Comparison of ENCODE assay signal across 14 cellular contexts in genomic region chr1:30740952-30741894, GRCh38. TPM values are rescaled to one million over a fixed set of nuclear protein-coding genes. Genes with fewer than 3 reads are reported as not detected.
DNase-seq lines count a peak whose midpoint lies in the region; ATAC-seq, FAIRE-seq and TF ChIP-seq lines count a peak whose summit lies in the region.
"Had no signal": no experiment of that assay in that cellular context is flagged by ENCODE, and none has a peak within 500 bp of the region (broad histone marks: within the 10 kb centered on the region; RNA-seq: fewer than 3 reads in every experiment).

No MANE protein-coding gene starts in this region.

- H3K79me2 ChIP-seq in H1 (ENCODE audit: control insufficient read depth in 1 of 2, insufficient read depth in 2 of 2, low read length in 2 of 2) = no peaks in the 10 kb centered on the region

- TF ChIP-seq CTCF in H1 (IDR thresholded peaks at IDR 0.05; ENCODE audit: control extremely low read depth in 1 of 3, insufficient read depth in 1 of 3, low read depth in 1 of 3, low read length in 3 of 3) (no peak), A673 (conservative IDR thresholded peaks at IDR 0.05; ENCODE audit: low read depth, low read length) (no peak)

- peak overlapping the region; percentile 86 for H4K91ac ChIP-seq in H1 (replicated peaks; ENCODE audit: insufficient read length, low read length)

- no peaks in the 10 kb centered on the region for H3K23me2 ChIP-seq in H1 (ENCODE audit: low read depth, low read length)

- H2BK20ac ChIP-seq in H1 (ENCODE audit: low read length) = no peak overlapping the region

- no peak for DNase-seq in stimulated activated naive CD8-positive, alpha-beta T cell treated with anti-CD3 and anti-CD28 coated beads, Interleukin-15, Interleukin-2, amounts not matched to agents 100 U/mL and 50 U/mL, for 24 hours
- peak; percentile 43 for DNase-seq in RPMI7951 (ENCODE audit: low read depth)
- no peak for DNase-seq in H1 (ENCODE audit: low read depth in 1 of 2, low spot score in 2 of 2)
- no peak for DNase-seq in A673 (ENCODE audit: low spot score)
- DNase-seq in nucleus accumbens (lab: John Stamatoyannopoulos, UW) = no peak
- DNase-seq: amygdala, DMS 273 treated with DMSO at 0.1 percent for 48 hours, midbrain, NCI-H187 treated with DMSO at 0.1 percent for 48 hours, tibial artery had no signal

- ATAC-seq in stimulated activated naive CD8-positive, alpha-beta T cell treated with anti-CD3 and anti-CD28 coated beads, Interleukin-15, Interleukin-2, amounts not matched to agents 100 U/mL and 50 U/mL, for 24 hours = no peak
- ATAC-seq in HG02885 (IDR thresholded peaks at IDR 0.05; ENCODE audit: poor library complexity, unreplicated experiment) = no peak
- no peak for ATAC-seq in GM21528 (IDR thresholded peaks at IDR 0.05; ENCODE audit: low FRiP score, unreplicated experiment)

- H3K9me3 ChIP-seq in H1 (ENCODE audit: insufficient read depth in 2 of 2, low read depth in 1 of 2, low read length in 1 of 2) = no peaks in the 10 kb centered on the region
- no peaks in the 10 kb centered on the region for H3K9me3 ChIP-seq in A673 (ENCODE audit: low read depth, low read length, poor library complexity, severe bottlenecking)
- H3K9me3 ChIP-seq: tibial artery had no signal

- H3K4ac ChIP-seq in H1 (replicated peaks; ENCODE audit: insufficient read length, low read depth, low read length) = no peak overlapping the region

- no peak overlapping the region for H2BK120ac ChIP-seq in H1 (replicated peaks; ENCODE audit: low read depth, low read length)

- FAIRE-seq in H1 (lab: Jason Lieb, UNC) = no peak

- peak overlapping the region; percentile 28 for H3K4me3 Mint-ChIP-seq in stimulated activated naive CD8-positive, alpha-beta T cell treated with anti-CD3 and anti-CD28 coated beads, Interleukin-15, Interleukin-2, amounts not matched to agents 100 ng/mL and 50 ng/mL, for 24 hours

- H3K79me1 ChIP-seq in H1 (ENCODE audit: low read depth, low read length) = no peaks in the 10 kb centered on the region

- peak overlapping the region; percentile 12 for H3K56ac ChIP-seq in H1 (replicated peaks; ENCODE audit: insufficient read length, low read depth, low read length)

- no peaks in the 10 kb centered on the region for H3K27me3 Mint-ChIP-seq in stimulated activated naive CD8-positive, alpha-beta T cell treated with anti-CD3 and anti-CD28 coated beads, Interleukin-15, Interleukin-2, amounts not matched to agents 100 ng/mL and 50 ng/mL, for 24 hours

- no peaks in the 10 kb centered on the region for H3K27me3 ChIP-seq in H1 (replicated peaks in 1 of 4; ENCODE audit: control insufficient read depth in 3 of 4, extremely low read depth in 1 of 4, insufficient read depth in 3 of 4, low read length in 3 of 4)
- no peaks in the 10 kb centered on the region for H3K27me3 ChIP-seq in A673 (replicated peaks; ENCODE audit: insufficient read depth, low read depth, low read length, poor library complexity)

- 0 out of 2 replicates have a peak overlapping the region, but pooled peaks have one; percentile 20 for H2BK5ac ChIP-seq in H1 (ENCODE audit: low read depth, low read length)

- H3K4me3 ChIP-seq in H1 (ENCODE audit: extremely low read depth in 1 of 4, insufficient read depth in 2 of 4, low read depth in 3 of 4, low read length in 4 of 4) = no peak overlapping the region
- no peak overlapping the region for H3K4me3 ChIP-seq in A673 (ENCODE audit: low read depth, low read length, poor library complexity, severe bottlenecking)
- H3K4me3 ChIP-seq: tibial artery had no signal

- H3K27ac ChIP-seq in H1 (ENCODE audit: low read depth, low read length) (no peak overlapping the region), A673 (ENCODE audit: low read depth, low read length, poor library complexity, severe bottlenecking) (no peak overlapping the region)
- H3K27ac ChIP-seq: tibial artery had no signal

- H3K9ac ChIP-seq in H1 (replicated peaks in 1 of 4; ENCODE audit: extremely low read depth in 1 of 4, low read depth in 3 of 4, low read length in 3 of 4) = no peak overlapping the region

- H4K5ac ChIP-seq in H1 (ENCODE audit: insufficient read length, low read depth, low read length) = no peak overlapping the region

- H2BK15ac ChIP-seq in H1 (ENCODE audit: low read length) = no peak overlapping the region

- peaks cover 72% of the 10 kb centered on the region for H3K36me3 Mint-ChIP-seq in stimulated activated naive CD8-positive, alpha-beta T cell treated with anti-CD3 and anti-CD28 coated beads, Interleukin-15, Interleukin-2, amounts not matched to agents 100 ng/mL and 50 ng/mL, for 24 hours (ENCODE audit: low read depth)

- peak overlapping the region; percentile 81; the same call in 1 of the 2 replicates for H2BK12ac ChIP-seq in H1 (ENCODE audit: low read depth, low read length)

- TF ChIP-seq RAD21 in H1 (IDR thresholded peaks at IDR 0.05 in 1 of 2, conservative IDR thresholded peaks at IDR 0.05 in 1 of 2; ENCODE audit: low read depth in 2 of 2, low read length in 2 of 2) = no peak

- 82% methylated on average over 16 of the region's 17 CpGs; no CpG with 5 or more reads in 1 of the 2 experiments for WGBS in H1 (ENCODE audit: extremely low coverage in 1 of 2, insufficient coverage in 1 of 2, insufficient read length in 1 of 2, insufficient replicate concordance in 2 of 2, low coverage in 1 of 2, low lambda C conversion rate in 2 of 2, missing lambda C conversion rate in 1 of 2), 2 experiments

- H3K4me1 ChIP-seq in H1 (replicated peaks in 1 of 4; ENCODE audit: control insufficient read depth in 3 of 4, insufficient read depth in 4 of 4, low read length in 3 of 4) (peaks cover 0 to 5% (median 0%) of the 10 kb centered on the region in 4 experiments; a peak in 2 of 7 replicates), A673 (ENCODE audit: insufficient read depth, low read length, poor library complexity, severe bottlenecking) (no peaks in the 10 kb centered on the region)
- H3K4me1 ChIP-seq: tibial artery had no signal

- no peaks in the 10 kb centered on the region for H4K20me1 ChIP-seq in H1 (replicated peaks in 1 of 2; ENCODE audit: control insufficient read depth in 1 of 2, insufficient read depth in 2 of 2, low read length in 2 of 2)

- H2AFZ ChIP-seq in H1 (ENCODE audit: low read length) = no peak overlapping the region

- no peak overlapping the region for H3K4me2 ChIP-seq in H1 (ENCODE audit: insufficient read depth in 1 of 2, low read depth in 2 of 2, low read length in 2 of 2)

- H3K27ac Mint-ChIP-seq in stimulated activated naive CD8-positive, alpha-beta T cell treated with anti-CD3 and anti-CD28 coated beads, Interleukin-15, Interleukin-2, amounts not matched to agents 100 ng/mL and 50 ng/mL, for 24 hours = peak overlapping the region; percentile 84

- H3K36me3 ChIP-seq in H1 (ENCODE audit: control insufficient read depth in 2 of 4, insufficient read depth in 4 of 4, low read length in 3 of 4) (no peaks in the 10 kb centered on the region), A673 (ENCODE audit: insufficient read depth, low read length, poor library complexity, severe bottlenecking) (no peaks in the 10 kb centered on the region)
- H3K36me3 ChIP-seq: tibial artery had no signal

- POLR2A ChIA-PET in H1 (lab: Charles Lee; ENCODE audit: partially characterized antibody) (no interaction called here), A673 (lab: Charles Lee; ENCODE audit: low non-redundant PET) (no interaction called here)

- no peaks in the 10 kb centered on the region for H3K9me3 Mint-ChIP-seq in stimulated activated naive CD8-positive, alpha-beta T cell treated with anti-CD3 and anti-CD28 coated beads, Interleukin-15, Interleukin-2, amounts not matched to agents 100 ng/mL and 50 ng/mL, for 24 hours

- H3K14ac ChIP-seq in H1 (ENCODE audit: insufficient read length) = no peak overlapping the region

- no peak overlapping the region for H3K23ac ChIP-seq in H1 (ENCODE audit: insufficient read length)

- no peak overlapping the region for H3K18ac ChIP-seq in H1 (ENCODE audit: extremely low read depth, low read length)

- intact Hi-C loops in A673 (cut with micrococcal nuclease; ENCODE audit: unreplicated experiment) = no loop called here

- no peak for TF ChIP-seq EP300 in H1 (IDR thresholded peaks at IDR 0.05; ENCODE audit: borderline replicate concordance in 1 of 2, low read depth in 2 of 2, low read length in 2 of 2)

- no peak overlapping the region; the same call in 1 of the 2 replicates for H4K8ac ChIP-seq in H1 (ENCODE audit: extremely low read depth, insufficient read depth, low read length)

- no peak overlapping the region for H2AK5ac ChIP-seq in H1 (ENCODE audit: low read depth, low read length)

- CTCF ChIA-PET in H1 (lab: Charles Lee; ENCODE audit: partially characterized antibody) (interaction anchor here (0.8 to 55.1 kb wide), 6 partner anchors 1 to 681 kb away, joined by 3 to 1640 read pairs (median 3); partner anchors contain the start of genes LAPTM5 and MATN1), A673 (lab: Charles Lee) (no interaction called here)

- TF ChIP-seq POLR2A in H1 (IDR thresholded peaks at IDR 0.05; ENCODE audit: control extremely low read depth in 1 of 2, low read depth in 2 of 2, low read length in 2 of 2) = no peak

- H3K4me1 Mint-ChIP-seq in stimulated activated naive CD8-positive, alpha-beta T cell treated with anti-CD3 and anti-CD28 coated beads, Interleukin-15, Interleukin-2, amounts not matched to agents 100 ng/mL and 50 ng/mL, for 24 hours (ENCODE audit: low read depth) = peaks cover 97% of the 10 kb centered on the region

- BruUV-seq in A673 (replicated peaks; lab: Mats Ljungman, UMichigan) = no TSS peak

RNA-seq across cellular contexts. Expression of gene LAPTM5, which starts 16.4 kb away (rescaled TPM):
- total RNA-seq in RPMI7951 (2014; rRNA removed; shearing (Covaris generic)) = 70.7 and 82.5 TPM in 2 replicates
- 0.37 and 0.52 TPM in 2 replicates for total RNA-seq in H1 (2021; fragmentation: NEBNext Ultra II Directional; extraction: Animal tissue kit (Norgen Biotek cat#: 25700))
- polyA plus RNA-seq in H1 (2011; rRNA removed) = 0.77 and 1.4 TPM in 2 replicates
- polyA plus RNA-seq in H1 (2011; cell fraction: cytosol; rRNA removed) = 0.83 TPM
- polyA plus RNA-seq in H1 (2011; cell fraction: nucleus; rRNA removed) = 0.46 TPM
- 0.39 to 0.60 TPM (median 0.52 TPM) in 3 of 4 replicates, not detected in the other for polyA plus RNA-seq in H1 (2012, experiment 1 of 2)
- polyA plus RNA-seq in H1 (2012, experiment 2 of 2) = 0.18 TPM
- polyA plus RNA-seq in H1 (2013, experiment 1 of 2) = 0.57 TPM
- 0.99 TPM for polyA plus RNA-seq in H1 (2013, experiment 2 of 2)
- 1.0 and 1.1 TPM in 2 replicates for polyA minus RNA-seq in H1 (2011; rRNA and poly(A)+ RNA removed)
- not detected for polyA minus RNA-seq in H1 (2011; cell fraction: cytosol; rRNA and poly(A)+ RNA removed)
- 0.30 TPM for polyA minus RNA-seq in H1 (2011; cell fraction: nucleus; rRNA and poly(A)+ RNA removed)
- total RNA-seq in A673 (2021) = not detected in 2 replicates

RNA-seq across cellular contexts. Expression of gene MATN1, which starts 17.8 kb away (rescaled TPM):
- total RNA-seq in RPMI7951 (2014; rRNA removed; shearing (Covaris generic)) = 0.20 and 0.48 TPM in 2 replicates
- 0.11 and 0.28 TPM in 2 replicates for total RNA-seq in H1 (2021; fragmentation: NEBNext Ultra II Directional; extraction: Animal tissue kit (Norgen Biotek cat#: 25700))
- polyA plus RNA-seq in H1 (2011; rRNA removed) = 0.11 and 0.12 TPM in 2 replicates
- polyA plus RNA-seq in H1 (2011; cell fraction: cytosol; rRNA removed) = 0.23 TPM
- polyA plus RNA-seq in H1 (2011; cell fraction: nucleus; rRNA removed) = 0.19 TPM
- polyA plus RNA-seq in H1 (2012, experiment 1 of 2) = 0.11 to 0.32 TPM (median 0.16 TPM) in 4 replicates
- polyA plus RNA-seq in H1 (2012, experiment 2 of 2) = not detected
- polyA plus RNA-seq in H1 (2013, experiment 1 of 2) = 0.08 TPM
- 0.11 TPM for polyA plus RNA-seq in H1 (2013, experiment 2 of 2)
- 0.13 and 0.24 TPM in 2 replicates for polyA minus RNA-seq in H1 (2011; rRNA and poly(A)+ RNA removed)
- not detected for polyA minus RNA-seq in H1 (2011; cell fraction: cytosol; rRNA and poly(A)+ RNA removed)
- not detected for polyA minus RNA-seq in H1 (2011; cell fraction: nucleus; rRNA and poly(A)+ RNA removed)
- not detected in 2 replicates for total RNA-seq in A673 (2021)
- total RNA-seq: T-helper 2 cell treated with Interferon-gamma antibody and Interleukin-4, amounts not matched to agents 100 ng/mL and 5 ng/mL, for 36 hours had no signal

Comparison
In these comparisons a context has a peak if more than half of its experiments do, and no peak if none do; other contexts are left out.
1. RNA of gene LAPTM5, which starts 16.4 kb away (total RNA-seq): 70.7 to 82.5 TPM in RPMI7951; 0.37 to 0.52 TPM in H1 and not detected in A673; every median in the first group is over 10 times any median in the second.